1 cellular context compared by ENCODE assay signal in the genomic region with DNA sequence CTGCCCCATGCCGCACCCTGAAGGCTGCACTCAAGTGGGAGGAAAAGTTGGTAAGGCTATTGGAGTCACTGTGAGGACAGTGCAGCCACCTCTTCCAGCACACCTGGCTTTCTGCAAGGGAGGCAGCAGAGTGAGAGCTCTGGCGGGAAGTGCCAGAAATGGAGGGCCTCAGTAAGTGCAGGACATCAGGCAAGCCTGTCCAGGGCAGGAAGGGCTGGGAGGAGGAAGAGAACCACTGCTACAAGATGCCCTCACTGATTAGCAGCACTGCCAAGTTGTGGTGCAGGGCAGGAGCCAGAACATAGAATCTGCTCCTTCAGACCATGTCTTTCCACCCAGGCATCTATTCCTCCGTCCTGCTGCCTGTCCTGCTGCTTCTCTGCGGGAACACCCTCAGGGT.
TF ChIP-seq lines count a peak whose summit lies in the region.

No MANE protein-coding gene starts in this region.

TF ChIP-seq in K562, 482 proteins besides CTCF, POLR2A, EP300 and RAD21 (continued from another document and continues in another):
- TF ChIP-seq, protein P1, sequence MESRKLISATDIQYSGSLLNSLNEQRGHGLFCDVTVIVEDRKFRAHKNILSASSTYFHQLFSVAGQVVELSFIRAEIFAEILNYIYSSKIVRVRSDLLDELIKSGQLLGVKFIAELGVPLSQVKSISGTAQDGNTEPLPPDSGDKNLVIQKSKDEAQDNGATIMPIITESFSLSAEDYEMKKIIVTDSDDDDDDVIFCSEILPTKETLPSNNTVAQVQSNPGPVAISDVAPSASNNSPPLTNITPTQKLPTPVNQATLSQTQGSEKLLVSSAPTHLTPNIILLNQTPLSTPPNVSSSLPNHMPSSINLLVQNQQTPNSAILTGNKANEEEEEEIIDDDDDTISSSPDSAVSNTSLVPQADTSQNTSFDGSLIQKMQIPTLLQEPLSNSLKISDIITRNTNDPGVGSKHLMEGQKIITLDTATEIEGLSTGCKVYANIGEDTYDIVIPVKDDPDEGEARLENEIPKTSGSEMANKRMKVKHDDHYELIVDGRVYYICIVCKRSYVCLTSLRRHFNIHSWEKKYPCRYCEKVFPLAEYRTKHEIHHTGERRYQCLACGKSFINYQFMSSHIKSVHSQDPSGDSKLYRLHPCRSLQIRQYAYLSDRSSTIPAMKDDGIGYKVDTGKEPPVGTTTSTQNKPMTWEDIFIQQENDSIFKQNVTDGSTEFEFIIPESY (CRISPR knock-in tag; IDR thresholded peaks at IDR 0.05) = no peak
- TF ChIP-seq, protein P2, sequence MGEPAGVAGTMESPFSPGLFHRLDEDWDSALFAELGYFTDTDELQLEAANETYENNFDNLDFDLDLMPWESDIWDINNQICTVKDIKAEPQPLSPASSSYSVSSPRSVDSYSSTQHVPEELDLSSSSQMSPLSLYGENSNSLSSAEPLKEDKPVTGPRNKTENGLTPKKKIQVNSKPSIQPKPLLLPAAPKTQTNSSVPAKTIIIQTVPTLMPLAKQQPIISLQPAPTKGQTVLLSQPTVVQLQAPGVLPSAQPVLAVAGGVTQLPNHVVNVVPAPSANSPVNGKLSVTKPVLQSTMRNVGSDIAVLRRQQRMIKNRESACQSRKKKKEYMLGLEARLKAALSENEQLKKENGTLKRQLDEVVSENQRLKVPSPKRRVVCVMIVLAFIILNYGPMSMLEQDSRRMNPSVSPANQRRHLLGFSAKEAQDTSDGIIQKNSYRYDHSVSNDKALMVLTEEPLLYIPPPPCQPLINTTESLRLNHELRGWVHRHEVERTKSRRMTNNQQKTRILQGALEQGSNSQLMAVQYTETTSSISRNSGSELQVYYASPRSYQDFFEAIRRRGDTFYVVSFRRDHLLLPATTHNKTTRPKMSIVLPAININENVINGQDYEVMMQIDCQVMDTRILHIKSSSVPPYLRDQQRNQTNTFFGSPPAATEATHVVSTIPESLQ (CRISPR knock-in tag; IDR thresholded peaks at IDR 0.05) = no peak
- TF ChIP-seq STAT5B (CRISPR knock-in tag; IDR thresholded peaks at IDR 0.05) = no peak
- no peak for TF ChIP-seq TEAD1 (CRISPR knock-in tag; IDR thresholded peaks at IDR 0.05)
- TF ChIP-seq ZNF76 (CRISPR knock-in tag; IDR thresholded peaks at IDR 0.05; ENCODE audit: borderline replicate concordance) = no peak
- TF ChIP-seq, protein P3, sequence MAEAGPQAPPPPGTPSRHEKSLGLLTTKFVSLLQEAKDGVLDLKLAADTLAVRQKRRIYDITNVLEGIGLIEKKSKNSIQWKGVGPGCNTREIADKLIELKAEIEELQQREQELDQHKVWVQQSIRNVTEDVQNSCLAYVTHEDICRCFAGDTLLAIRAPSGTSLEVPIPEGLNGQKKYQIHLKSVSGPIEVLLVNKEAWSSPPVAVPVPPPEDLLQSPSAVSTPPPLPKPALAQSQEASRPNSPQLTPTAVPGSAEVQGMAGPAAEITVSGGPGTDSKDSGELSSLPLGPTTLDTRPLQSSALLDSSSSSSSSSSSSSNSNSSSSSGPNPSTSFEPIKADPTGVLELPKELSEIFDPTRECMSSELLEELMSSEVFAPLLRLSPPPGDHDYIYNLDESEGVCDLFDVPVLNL (CRISPR knock-in tag; IDR thresholded peaks at IDR 0.05; ENCODE audit: low read depth) = no peak
- TF ChIP-seq RBBP5 (IDR thresholded peaks at IDR 0.05; ENCODE audit: borderline replicate concordance, insufficient read depth, low read length, poor library complexity, severe bottlenecking) = peak; percentile 47
- no peak for TF ChIP-seq MEF2D (tag; conservative IDR thresholded peaks at IDR 0.05; ENCODE audit: low read depth)
- TF ChIP-seq SETDB1 (IDR thresholded peaks at IDR 0.05; ENCODE audit: low read length) = peak; percentile 39
- TF ChIP-seq GABPB2 (CRISPR knock-in tag; conservative IDR thresholded peaks at IDR 0.05) = no peak
- no peak for TF ChIP-seq ZNF778 (CRISPR knock-in tag; IDR thresholded peaks at IDR 0.05)
- no peak for TF ChIP-seq NFYB (IDR thresholded peaks at IDR 0.05; ENCODE audit: extremely low read depth, insufficient read length)
- TF ChIP-seq ZNF277 (CRISPR knock-in tag; IDR thresholded peaks at IDR 0.05; ENCODE audit: borderline replicate concordance) = no peak
- TF ChIP-seq CHCHD3 (CRISPR knock-in tag; IDR thresholded peaks at IDR 0.05) = no peak
- TF ChIP-seq POLR2AphosphoS5 (IDR thresholded peaks at IDR 0.05; ENCODE audit: control insufficient read depth, insufficient read depth, low read depth, low read length) = 0 out of 2 replicates have a peak, but pooled peaks have one; percentile 8
- no peak for TF ChIP-seq ZHX1 (conservative IDR thresholded peaks at IDR 0.05; ENCODE audit: low read length)
- TF ChIP-seq, protein P4, sequence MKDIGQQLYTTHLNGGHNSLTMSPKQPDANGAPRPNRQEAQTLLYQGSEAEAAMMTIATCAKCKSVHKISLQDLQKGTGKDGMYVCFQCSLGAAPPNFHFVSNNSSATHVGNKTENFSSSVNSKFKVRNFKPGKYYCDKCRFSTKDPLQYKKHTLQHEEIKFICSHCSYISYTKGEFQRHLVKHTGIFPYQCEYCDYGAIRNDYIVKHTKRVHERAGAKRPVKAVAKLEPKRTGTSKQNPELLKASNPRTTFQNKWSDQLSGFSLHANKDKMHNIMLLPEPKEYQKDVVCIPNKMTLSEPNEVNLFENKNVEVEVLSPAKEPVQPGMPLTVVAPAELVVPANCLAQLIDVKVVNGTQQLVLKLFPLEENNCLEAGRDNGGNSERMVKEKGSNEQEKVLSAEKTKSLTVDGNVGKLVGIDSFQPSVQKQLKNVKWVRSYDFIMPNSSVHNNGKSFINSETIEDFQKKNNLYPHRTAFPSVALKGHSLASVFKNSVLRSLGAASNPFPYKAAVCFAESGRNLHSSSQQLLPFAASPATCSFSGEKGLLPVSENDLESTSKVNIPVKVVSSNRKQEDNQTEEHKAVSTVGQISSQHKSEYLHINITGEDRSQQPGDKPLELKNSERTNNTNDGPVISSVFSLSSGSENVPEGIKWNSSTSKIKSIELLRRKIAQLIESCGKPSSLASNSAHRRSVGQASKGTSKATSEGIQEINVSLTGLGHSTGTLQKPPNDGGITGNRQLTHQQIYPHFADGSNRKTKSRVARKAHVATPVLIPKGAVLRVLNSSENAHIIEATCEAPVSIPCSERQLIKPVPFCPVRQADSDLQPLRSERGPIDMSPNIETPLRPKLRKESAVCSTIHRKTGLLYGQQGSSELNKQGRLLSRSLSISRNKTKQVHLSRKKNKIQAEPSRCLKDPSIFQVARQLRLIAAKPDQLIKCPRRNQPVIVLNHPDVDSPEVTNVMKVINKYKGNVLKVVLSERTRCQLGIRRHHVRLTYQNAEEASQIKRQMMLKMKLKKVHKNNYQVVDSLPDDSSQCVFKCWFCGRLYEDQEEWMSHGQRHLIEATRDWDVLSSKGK (CRISPR knock-in tag; IDR thresholded peaks at IDR 0.05) = no peak
- TF ChIP-seq MAFG (tag; conservative IDR thresholded peaks at IDR 0.05) = no peak
- TF ChIP-seq, protein P5, sequence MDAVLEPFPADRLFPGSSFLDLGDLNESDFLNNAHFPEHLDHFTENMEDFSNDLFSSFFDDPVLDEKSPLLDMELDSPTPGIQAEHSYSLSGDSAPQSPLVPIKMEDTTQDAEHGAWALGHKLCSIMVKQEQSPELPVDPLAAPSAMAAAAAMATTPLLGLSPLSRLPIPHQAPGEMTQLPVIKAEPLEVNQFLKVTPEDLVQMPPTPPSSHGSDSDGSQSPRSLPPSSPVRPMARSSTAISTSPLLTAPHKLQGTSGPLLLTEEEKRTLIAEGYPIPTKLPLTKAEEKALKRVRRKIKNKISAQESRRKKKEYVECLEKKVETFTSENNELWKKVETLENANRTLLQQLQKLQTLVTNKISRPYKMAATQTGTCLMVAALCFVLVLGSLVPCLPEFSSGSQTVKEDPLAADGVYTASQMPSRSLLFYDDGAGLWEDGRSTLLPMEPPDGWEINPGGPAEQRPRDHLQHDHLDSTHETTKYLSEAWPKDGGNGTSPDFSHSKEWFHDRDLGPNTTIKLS (IDR thresholded peaks at IDR 0.05; ENCODE audit: borderline replicate concordance, low read depth) = no peak
- no peak for TF ChIP-seq SIN3B (IDR thresholded peaks at IDR 0.05; ENCODE audit: low read depth)
- TF ChIP-seq HMBOX1 (IDR thresholded peaks at IDR 0.05) = no peak
- no peak for TF ChIP-seq ZNF324 (CRISPR knock-in tag; IDR thresholded peaks at IDR 0.05)
- no peak for TF ChIP-seq IFI16 (CRISPR knock-in tag; IDR thresholded peaks at IDR 0.05)
- no peak for TF ChIP-seq TRIM25 (IDR thresholded peaks at IDR 0.05; ENCODE audit: borderline replicate concordance)
